Comparison of ENCODE assay signal across 8 cellular contexts in genomic region chr19:41364546-41365391, GRCh38. TPM values are rescaled to one million over a fixed set of nuclear protein-coding genes. Genes with fewer than 3 reads are reported as not detected.
DNase-seq lines count a peak whose midpoint lies in the region; ATAC-seq, FAIRE-seq and TF ChIP-seq lines count a peak whose summit lies in the region.

No MANE protein-coding gene starts in this region.

- no peak for FAIRE-seq in HepG2 (lab: Jason Lieb, UNC)

- no peak for TF ChIP-seq RAD21 in HepG2 (CRISPR knock-in tag; IDR thresholded peaks at IDR 0.05)

- H3K9ac ChIP-seq in HepG2 (ENCODE audit: insufficient read depth, low read depth, low read length) = peak overlapping the region; percentile 98

- peak overlapping the region; percentile 99 for H3K27ac Mint-ChIP-seq in activated naive CD8-positive, alpha-beta T cell treated with anti-CD3 and anti-CD28 coated beads, Interleukin-2, amount 50 U/mL, for 24 hours
- peak overlapping the region; percentile 100 for H3K27ac Mint-ChIP-seq in type B pancreatic cell

- TF ChIP-seq POLR2A in HepG2 (IDR thresholded peaks at IDR 0.05; ENCODE audit: insufficient read depth in 1 of 2, low read depth in 2 of 2, low read length in 2 of 2) = no peak

- TF ChIP-seq EP300 in HepG2 (IDR thresholded peaks at IDR 0.05; ENCODE audit: low read depth in 2 of 2, low read length in 2 of 2) (no peak), HepG2 (CRISPR knock-in tag; IDR thresholded peaks at IDR 0.05; ENCODE audit: borderline replicate concordance) (no peak)

- no peak for TF ChIP-seq CTCF in 22Rv1 (IDR thresholded peaks at IDR 0.05)
- TF ChIP-seq CTCF in HepG2 (CRISPR knock-in tag; IDR thresholded peaks at IDR 0.05) = no peak
- TF ChIP-seq CTCF in type B pancreatic cell (conservative IDR thresholded peaks at IDR 0.05) = no peak

- no peaks in the 10 kb centered on the region; a peak in 2 of 5 replicates for H3K27me3 ChIP-seq in HepG2 (ENCODE audit: control insufficient read depth in 1 of 2, insufficient read depth in 2 of 2, low read length in 2 of 2)

- POLR2A ChIA-PET in HepG2 (lab: Yijun Ruan, JAX) = interaction anchor here (1.0 to 3.3 kb wide), 20 partner anchors 8 to 648 kb away, joined by 3 to 41 read pairs (median 6); partner anchors contain the start of genes B3GNT8, COQ8B, DMAC2 and HNRNPUL1

- H3K36me3 Mint-ChIP-seq in activated naive CD8-positive, alpha-beta T cell treated with anti-CD3 and anti-CD28 coated beads, Interleukin-2, amount 50 U/mL, for 24 hours (ENCODE audit: low read depth) = peaks cover 2% of the 10 kb centered on the region
- peaks cover 3% of the 10 kb centered on the region for H3K36me3 Mint-ChIP-seq in type B pancreatic cell

- 79% methylated on average over 11 of the region's 13 CpGs for WGBS in HepG2 (ENCODE audit: low lambda C conversion rate)

- no peaks in the 10 kb centered on the region for H4K20me1 ChIP-seq in HepG2 (ENCODE audit: insufficient read depth, low read length)

- no peaks in the 10 kb centered on the region for H3K9me3 Mint-ChIP-seq in activated naive CD8-positive, alpha-beta T cell treated with anti-CD3 and anti-CD28 coated beads, Interleukin-2, amount 50 U/mL, for 24 hours
- no peaks in the 10 kb centered on the region for H3K9me3 Mint-ChIP-seq in type B pancreatic cell

- BruUV-seq in HepG2 (replicated peaks; lab: Mats Ljungman, UMichigan) = no TSS peak

- peak overlapping the region; percentile 89 for H3K27ac ChIP-seq in 22Rv1
- peak overlapping the region; percentile 95 for H3K27ac ChIP-seq in HepG2 (ENCODE audit: extremely low read length, insufficient read depth, low read length)

- in situ Hi-C loops in HepG2 (cut with HindIII; ENCODE audit: extremely low pct_ligation_motif_present, low pct_unique_long_range_greater_than_20kb) = no loop called here

- H3K9me3 ChIP-seq in HepG2 (ENCODE audit: low read length) = no peaks in the 10 kb centered on the region

- H3K4me3 Mint-ChIP-seq in activated naive CD8-positive, alpha-beta T cell treated with anti-CD3 and anti-CD28 coated beads, Interleukin-2, amount 50 U/mL, for 24 hours = peak overlapping the region; percentile 97
- peak overlapping the region; percentile 96 for H3K4me3 Mint-ChIP-seq in type B pancreatic cell

- peaks cover 19% of the 10 kb centered on the region for H3K79me2 ChIP-seq in HepG2 (ENCODE audit: insufficient read depth, low read length)

- CTCF ChIA-PET in HepG2 (lab: Yijun Ruan, JAX; ENCODE audit: low intra/inter-chr PET ratio, low total read pairs) = no interaction called here

- H3K4me2 ChIP-seq in HepG2 (ENCODE audit: low read depth, low read length) = peak overlapping the region; percentile 94

- DNase-seq in activated naive CD8-positive, alpha-beta T cell treated with anti-CD3 and anti-CD28 coated beads, Interleukin-2, amount 50 U/mL, for 24 hours = no peak
- no peak for DNase-seq in HepG2 (ENCODE audit: low spot score)
- no peak for DNase-seq in type B pancreatic cell (ENCODE audit: extremely low spot score, unreplicated experiment)
- no peak for DNase-seq in mucosa of gallbladder (ENCODE audit: low spot score)
- DNase-seq in NCI-H446 treated with DMSO at 0.1 percent for 48 hours (lab: John Stamatoyannopoulos, UW) = no peak
- no peak for DNase-seq in HuH-7.5 (ENCODE audit: low spot score)

- no peak overlapping the region for H2AFZ ChIP-seq in HepG2 (ENCODE audit: low read length)

- intact Hi-C loops in HepG2 (cut with micrococcal nuclease; ENCODE audit: unreplicated experiment) = no loop called here

- H3K4me3 ChIP-seq in HepG2 (replicated peaks in 1 of 3; ENCODE audit: insufficient read depth in 1 of 3, low read depth in 2 of 3, low read length in 3 of 3) = peak overlapping the region; percentile 70 to 87 (median 84)

- H3K36me3 ChIP-seq in HepG2 (replicated peaks in 1 of 2; ENCODE audit: control insufficient read depth in 1 of 2, insufficient read depth in 2 of 2, low read length in 2 of 2) = no peaks in the 10 kb centered on the region; a peak in 1 of 5 replicates

- H3K4me1 ChIP-seq in HepG2 (ENCODE audit: insufficient read depth, low read length) = peaks cover 50% of the 10 kb centered on the region

- H3K4me1 Mint-ChIP-seq in activated naive CD8-positive, alpha-beta T cell treated with anti-CD3 and anti-CD28 coated beads, Interleukin-2, amount 50 U/mL, for 24 hours = peaks cover 30% of the 10 kb centered on the region
- H3K4me1 Mint-ChIP-seq in type B pancreatic cell (ENCODE audit: unreplicated experiment) = peaks cover 14% of the 10 kb centered on the region

- ATAC-seq in HG03457 (IDR thresholded peaks at IDR 0.05; ENCODE audit: unreplicated experiment) (peak; percentile 3), HepG2 (no peak)
- ATAC-seq in activated naive CD8-positive, alpha-beta T cell treated with anti-CD3 and anti-CD28 coated beads, Interleukin-2, amount 50 U/mL, for 24 hours = no peak

- no peaks in the 10 kb centered on the region for H3K27me3 Mint-ChIP-seq in activated naive CD8-positive, alpha-beta T cell treated with anti-CD3 and anti-CD28 coated beads, Interleukin-2, amount 50 U/mL, for 24 hours
- H3K27me3 Mint-ChIP-seq in type B pancreatic cell = no peaks in the 10 kb centered on the region

RNA-seq across cellular contexts. Expression of gene B9D2, which starts 0.8 kb away (rescaled TPM):
- total RNA-seq in HepG2 (2016; rRNA removed; fragmentation: Illumina TruSeq; extraction: Trizol) (4.4 and 5.3 TPM in 2 replicates), type B pancreatic cell (ENCODE audit: low replicate concordance) (4.8 and 8.8 TPM in 2 replicates), mucosa of gallbladder (12.8 TPM)
- total RNA-seq in HepG2 (2016; cell fraction: cytosol; rRNA removed; fragmentation: Illumina TruSeq; extraction: Trizol; ENCODE audit: low read depth) = 1.6 and 2.5 TPM in 2 replicates
- total RNA-seq in HepG2 (2016; cell fraction: insoluble cytoplasmic fraction; rRNA removed; fragmentation: Illumina TruSeq; extraction: Trizol) = 4.5 and 4.8 TPM in 2 replicates
- total RNA-seq in HepG2 (2016; cell fraction: membrane; rRNA removed; fragmentation: Illumina TruSeq; extraction: Trizol) = 3.0 and 4.0 TPM in 2 replicates
- total RNA-seq in HepG2 (2016; cell fraction: nucleus; rRNA removed; fragmentation: Illumina TruSeq; extraction: Trizol) = 2.3 and 2.6 TPM in 2 replicates
- polyA plus RNA-seq in HepG2 (2011; rRNA removed) = 2.9 and 3.1 TPM in 2 replicates
- polyA plus RNA-seq in HepG2 (2011; cell fraction: cytosol; rRNA removed) = 2.1 and 3.5 TPM in 2 replicates
- 2.3 and 2.4 TPM in 2 replicates for polyA plus RNA-seq in HepG2 (2011; cell fraction: nucleus; rRNA removed)
- polyA plus RNA-seq in HepG2 (2012) = 1.1 and 1.5 TPM in 2 replicates
- polyA plus RNA-seq in HepG2 (2016; cell fraction: cytosol; fragmentation: Illumina TruSeq; extraction: Trizol; ENCODE audit: low read depth) = 1.9 TPM in 2 replicates
- 3.4 and 4.7 TPM in 2 replicates for polyA plus RNA-seq in HepG2 (2016; cell fraction: insoluble cytoplasmic fraction; fragmentation: Illumina TruSeq; extraction: Trizol; ENCODE audit: low read depth)
- polyA plus RNA-seq in HepG2 (2016; cell fraction: membrane; fragmentation: Illumina TruSeq; extraction: Trizol; ENCODE audit: low read depth) = 2.7 and 3.1 TPM in 2 replicates
- 3.4 and 5.8 TPM in 2 replicates for polyA plus RNA-seq in HepG2 (2016; cell fraction: nucleus; fragmentation: Illumina TruSeq; extraction: Trizol; ENCODE audit: insufficient read depth, low read depth)
- 2.0 and 4.3 TPM in 2 replicates for polyA minus RNA-seq in HepG2 (2011; rRNA and poly(A)+ RNA removed; ENCODE audit: low replicate concordance)
- 1.2 and 1.5 TPM in 2 replicates for polyA minus RNA-seq in HepG2 (2011; cell fraction: cytosol; rRNA and poly(A)+ RNA removed)
- polyA minus RNA-seq in HepG2 (2011; cell fraction: nucleus; rRNA and poly(A)+ RNA removed) = 0.90 and 2.5 TPM in 2 replicates

RNA-seq across cellular contexts. Expression of gene TGFB1, which starts 11.0 kb away (rescaled TPM):
- total RNA-seq in HepG2 (2016; rRNA removed; fragmentation: Illumina TruSeq; extraction: Trizol) = 2.7 and 4.1 TPM in 2 replicates
- 6.2 and 9.0 TPM in 2 replicates for total RNA-seq in HepG2 (2016; cell fraction: cytosol; rRNA removed; fragmentation: Illumina TruSeq; extraction: Trizol; ENCODE audit: low read depth)
- total RNA-seq in HepG2 (2016; cell fraction: insoluble cytoplasmic fraction; rRNA removed; fragmentation: Illumina TruSeq; extraction: Trizol) = 2.2 and 3.6 TPM in 2 replicates
- 12.7 and 14.7 TPM in 2 replicates for total RNA-seq in HepG2 (2016; cell fraction: membrane; rRNA removed; fragmentation: Illumina TruSeq; extraction: Trizol)
- total RNA-seq in HepG2 (2016; cell fraction: nucleus; rRNA removed; fragmentation: Illumina TruSeq; extraction: Trizol) = 3.0 and 7.5 TPM in 2 replicates
- 5.4 and 6.2 TPM in 2 replicates for polyA plus RNA-seq in HepG2 (2011; rRNA removed)
- 4.9 and 6.6 TPM in 2 replicates for polyA plus RNA-seq in HepG2 (2011; cell fraction: cytosol; rRNA removed)
- 24.0 and 30.3 TPM in 2 replicates for polyA plus RNA-seq in HepG2 (2011; cell fraction: nucleus; rRNA removed)
- polyA plus RNA-seq in HepG2 (2012) = 27.5 and 39.6 TPM in 2 replicates
- 35.9 and 36.5 TPM in 2 replicates for polyA plus RNA-seq in HepG2 (2016; cell fraction: cytosol; fragmentation: Illumina TruSeq; extraction: Trizol; ENCODE audit: low read depth)
- 13.3 and 16.4 TPM in 2 replicates for polyA plus RNA-seq in HepG2 (2016; cell fraction: insoluble cytoplasmic fraction; fragmentation: Illumina TruSeq; extraction: Trizol; ENCODE audit: low read depth)
- polyA plus RNA-seq in HepG2 (2016; cell fraction: membrane; fragmentation: Illumina TruSeq; extraction: Trizol; ENCODE audit: low read depth) = 49.5 and 52.5 TPM in 2 replicates
- polyA plus RNA-seq in HepG2 (2016; cell fraction: nucleus; fragmentation: Illumina TruSeq; extraction: Trizol; ENCODE audit: insufficient read depth, low read depth) = 30.3 and 32.9 TPM in 2 replicates
- 5.5 and 10.7 TPM in 2 replicates for polyA minus RNA-seq in HepG2 (2011; rRNA and poly(A)+ RNA removed; ENCODE audit: low replicate concordance)
- polyA minus RNA-seq in HepG2 (2011; cell fraction: cytosol; rRNA and poly(A)+ RNA removed) = 17.6 and 20.2 TPM in 2 replicates
- polyA minus RNA-seq in HepG2 (2011; cell fraction: nucleus; rRNA and poly(A)+ RNA removed) = 6.1 and 7.5 TPM in 2 replicates
- total RNA-seq in type B pancreatic cell (ENCODE audit: low replicate concordance) = 2.3 and 3.4 TPM in 2 replicates
- total RNA-seq in mucosa of gallbladder = 47.1 TPM

RNA-seq across cellular contexts. Expression of gene TMEM91, which starts 11.6 kb away (rescaled TPM):
- 6.3 and 8.4 TPM in 2 replicates for total RNA-seq in HepG2 (2016; rRNA removed; fragmentation: Illumina TruSeq; extraction: Trizol)
- 4.9 and 6.5 TPM in 2 replicates for total RNA-seq in HepG2 (2016; cell fraction: cytosol; rRNA removed; fragmentation: Illumina TruSeq; extraction: Trizol; ENCODE audit: low read depth)
- 6.2 and 7.3 TPM in 2 replicates for total RNA-seq in HepG2 (2016; cell fraction: insoluble cytoplasmic fraction; rRNA removed; fragmentation: Illumina TruSeq; extraction: Trizol)
- 3.9 and 4.6 TPM in 2 replicates for total RNA-seq in HepG2 (2016; cell fraction: membrane; rRNA removed; fragmentation: Illumina TruSeq; extraction: Trizol)
- 3.4 and 6.0 TPM in 2 replicates for total RNA-seq in HepG2 (2016; cell fraction: nucleus; rRNA removed; fragmentation: Illumina TruSeq; extraction: Trizol)
- 10.3 and 11.2 TPM in 2 replicates for polyA plus RNA-seq in HepG2 (2011; rRNA removed)
- polyA plus RNA-seq in HepG2 (2011; cell fraction: cytosol; rRNA removed) = 8.3 and 10.4 TPM in 2 replicates
- polyA plus RNA-seq in HepG2 (2011; cell fraction: nucleus; rRNA removed) = 23.1 and 25.5 TPM in 2 replicates
- polyA plus RNA-seq in HepG2 (2012) = 7.9 and 10.2 TPM in 2 replicates
- 4.9 and 5.8 TPM in 2 replicates for polyA plus RNA-seq in HepG2 (2016; cell fraction: cytosol; fragmentation: Illumina TruSeq; extraction: Trizol; ENCODE audit: low read depth)
- polyA plus RNA-seq in HepG2 (2016; cell fraction: insoluble cytoplasmic fraction; fragmentation: Illumina TruSeq; extraction: Trizol; ENCODE audit: low read depth) = 5.7 and 7.2 TPM in 2 replicates
- polyA plus RNA-seq in HepG2 (2016; cell fraction: membrane; fragmentation: Illumina TruSeq; extraction: Trizol; ENCODE audit: low read depth) = 4.2 and 4.9 TPM in 2 replicates
- 9.5 and 11.5 TPM in 2 replicates for polyA plus RNA-seq in HepG2 (2016; cell fraction: nucleus; fragmentation: Illumina TruSeq; extraction: Trizol; ENCODE audit: insufficient read depth, low read depth)
- 2.0 and 33.3 TPM in 2 replicates for polyA minus RNA-seq in HepG2 (2011; rRNA and poly(A)+ RNA removed; ENCODE audit: low replicate concordance)
- polyA minus RNA-seq in HepG2 (2011; cell fraction: cytosol; rRNA and poly(A)+ RNA removed) = 4.9 and 7.2 TPM in 2 replicates
- 12.7 and 17.7 TPM in 2 replicates for polyA minus RNA-seq in HepG2 (2011; cell fraction: nucleus; rRNA and poly(A)+ RNA removed)
- total RNA-seq in type B pancreatic cell (ENCODE audit: low replicate concordance) = 2.0 and 8.1 TPM in 2 replicates
- total RNA-seq in mucosa of gallbladder = 8.6 TPM

RNA-seq across cellular contexts. Expression of gene EXOSC5, which starts 32.4 kb away (rescaled TPM):
- total RNA-seq in HepG2 (2016; rRNA removed; fragmentation: Illumina TruSeq; extraction: Trizol) = 23.6 and 24.1 TPM in 2 replicates
- total RNA-seq in HepG2 (2016; cell fraction: cytosol; rRNA removed; fragmentation: Illumina TruSeq; extraction: Trizol; ENCODE audit: low read depth) = 7.1 TPM in 2 replicates
- 22.9 and 25.3 TPM in 2 replicates for total RNA-seq in HepG2 (2016; cell fraction: insoluble cytoplasmic fraction; rRNA removed; fragmentation: Illumina TruSeq; extraction: Trizol)
- total RNA-seq in HepG2 (2016; cell fraction: membrane; rRNA removed; fragmentation: Illumina TruSeq; extraction: Trizol) = 5.9 and 7.1 TPM in 2 replicates
- 11.1 and 12.5 TPM in 2 replicates for total RNA-seq in HepG2 (2016; cell fraction: nucleus; rRNA removed; fragmentation: Illumina TruSeq; extraction: Trizol)
- polyA plus RNA-seq in HepG2 (2011; rRNA removed) = 26.5 and 31.5 TPM in 2 replicates
- polyA plus RNA-seq in HepG2 (2011; cell fraction: cytosol; rRNA removed) = 28.1 and 37.8 TPM in 2 replicates
- 19.3 and 20.0 TPM in 2 replicates for polyA plus RNA-seq in HepG2 (2011; cell fraction: nucleus; rRNA removed)
- polyA plus RNA-seq in HepG2 (2012) = 19.0 and 33.9 TPM in 2 replicates
- polyA plus RNA-seq in HepG2 (2016; cell fraction: cytosol; fragmentation: Illumina TruSeq; extraction: Trizol; ENCODE audit: low read depth) = 4.5 and 5.0 TPM in 2 replicates
- polyA plus RNA-seq in HepG2 (2016; cell fraction: insoluble cytoplasmic fraction; fragmentation: Illumina TruSeq; extraction: Trizol; ENCODE audit: low read depth) = 23.1 and 25.5 TPM in 2 replicates
- 3.8 and 5.4 TPM in 2 replicates for polyA plus RNA-seq in HepG2 (2016; cell fraction: membrane; fragmentation: Illumina TruSeq; extraction: Trizol; ENCODE audit: low read depth)
- 17.4 and 17.8 TPM in 2 replicates for polyA plus RNA-seq in HepG2 (2016; cell fraction: nucleus; fragmentation: Illumina TruSeq; extraction: Trizol; ENCODE audit: insufficient read depth, low read depth)
- polyA minus RNA-seq in HepG2 (2011; rRNA and poly(A)+ RNA removed; ENCODE audit: low replicate concordance) = 18.9 and 21.9 TPM in 2 replicates
- 11.7 and 13.1 TPM in 2 replicates for polyA minus RNA-seq in HepG2 (2011; cell fraction: cytosol; rRNA and poly(A)+ RNA removed)
- 7.5 and 9.0 TPM in 2 replicates for polyA minus RNA-seq in HepG2 (2011; cell fraction: nucleus; rRNA and poly(A)+ RNA removed)
- total RNA-seq in type B pancreatic cell (ENCODE audit: low replicate concordance) = 11.4 and 20.2 TPM in 2 replicates
- 12.3 TPM for total RNA-seq in mucosa of gallbladder

RNA-seq across cellular contexts. Expression of gene BCKDHA, which starts 32.8 kb away (rescaled TPM):
- total RNA-seq in HepG2 (2016; rRNA removed; fragmentation: Illumina TruSeq; extraction: Trizol) (9.7 and 11.8 TPM in 2 replicates), type B pancreatic cell (ENCODE audit: low replicate concordance) (7.5 and 11.7 TPM in 2 replicates), mucosa of gallbladder (26.4 TPM)
- total RNA-seq in HepG2 (2016; cell fraction: cytosol; rRNA removed; fragmentation: Illumina TruSeq; extraction: Trizol; ENCODE audit: low read depth) = 1.5 TPM in 2 replicates
- 6.9 and 10.5 TPM in 2 replicates for total RNA-seq in HepG2 (2016; cell fraction: insoluble cytoplasmic fraction; rRNA removed; fragmentation: Illumina TruSeq; extraction: Trizol)
- 3.3 and 4.5 TPM in 2 replicates for total RNA-seq in HepG2 (2016; cell fraction: membrane; rRNA removed; fragmentation: Illumina TruSeq; extraction: Trizol)
- 6.1 and 7.1 TPM in 2 replicates for total RNA-seq in HepG2 (2016; cell fraction: nucleus; rRNA removed; fragmentation: Illumina TruSeq; extraction: Trizol)
- 31.3 and 31.5 TPM in 2 replicates for polyA plus RNA-seq in HepG2 (2011; rRNA removed)
- polyA plus RNA-seq in HepG2 (2011; cell fraction: cytosol; rRNA removed) = 20.9 and 32.3 TPM in 2 replicates
- 30.6 and 39.7 TPM in 2 replicates for polyA plus RNA-seq in HepG2 (2011; cell fraction: nucleus; rRNA removed)
- 10.5 and 13.8 TPM in 2 replicates for polyA plus RNA-seq in HepG2 (2012)
- 1.6 and 2.5 TPM in 2 replicates for polyA plus RNA-seq in HepG2 (2016; cell fraction: cytosol; fragmentation: Illumina TruSeq; extraction: Trizol; ENCODE audit: low read depth)
- polyA plus RNA-seq in HepG2 (2016; cell fraction: insoluble cytoplasmic fraction; fragmentation: Illumina TruSeq; extraction: Trizol; ENCODE audit: low read depth) = 5.8 and 6.3 TPM in 2 replicates
- polyA plus RNA-seq in HepG2 (2016; cell fraction: membrane; fragmentation: Illumina TruSeq; extraction: Trizol; ENCODE audit: low read depth) = 2.1 and 3.5 TPM in 2 replicates
- 3.7 and 7.6 TPM in 2 replicates for polyA plus RNA-seq in HepG2 (2016; cell fraction: nucleus; fragmentation: Illumina TruSeq; extraction: Trizol; ENCODE audit: insufficient read depth, low read depth)
- 19.1 and 44.4 TPM in 2 replicates for polyA minus RNA-seq in HepG2 (2011; rRNA and poly(A)+ RNA removed; ENCODE audit: low replicate concordance)
- 23.0 and 29.5 TPM in 2 replicates for polyA minus RNA-seq in HepG2 (2011; cell fraction: cytosol; rRNA and poly(A)+ RNA removed)
- polyA minus RNA-seq in HepG2 (2011; cell fraction: nucleus; rRNA and poly(A)+ RNA removed) = 11.6 and 11.8 TPM in 2 replicates
